In genomic region chr19:48630289-48631036, GRCh38 we compare ENCODE assay signal across 8 cellular contexts. TPM values are rescaled to one million over a fixed set of nuclear protein-coding genes. Genes with fewer than 3 reads are reported as not detected.
DNase-seq lines count a peak whose midpoint lies in the region; ATAC-seq and TF ChIP-seq lines count a peak whose summit lies in the region.

No MANE protein-coding gene starts in this region.

- peaks cover 0 to 9% of the 10 kb centered on the region in 2 donors for H3K36me3 ChIP-seq in esophagus (ENCODE audit: control insufficient read depth in 2 of 2, insufficient read depth in 2 of 2, low read length in 1 of 2)
- H3K36me3 ChIP-seq in uterus, result no peaks in the 10 kb centered on the region

- H3K9me3 ChIP-seq in esophagus (ENCODE audit: control insufficient read depth in 2 of 2, insufficient read depth in 1 of 2, low read depth in 1 of 2, low read length in 1 of 2) (no peaks in the 10 kb centered on the region), uterus (no peaks in the 10 kb centered on the region)

- no peak for DNase-seq in activated naive CD4-positive, alpha-beta T cell treated with anti-CD3 and anti-CD28 coated beads for 36 hours
- no peak for DNase-seq in activated naive CD4-positive, alpha-beta T cell treated with anti-CD3 and anti-CD28 coated beads, Interleukin-2, amount 10 ng/mL, durations not matched to agents 7 days and 5 days
- DNase-seq in naive B cell, result no peak
- peak; percentile 74 to 77 for DNase-seq in uterus
- DNase-seq in NOMO-1 (lab: John Stamatoyannopoulos, UW; ENCODE audit: unreplicated experiment in 2 of 2), result no peak
- no peak for DNase-seq in NAMALWA (ENCODE audit: low spot score)

- 50 to 60% methylated on average over 42 to 48 of the region's 48 CpGs for WGBS in esophagus, 2 donors

- peaks cover 41% of the 10 kb centered on the region for H3K4me1 Mint-ChIP-seq in activated naive CD4-positive, alpha-beta T cell treated with anti-CD3 and anti-CD28 coated beads for 36 hours (ENCODE audit: low read depth)
- peaks cover 58% of the 10 kb centered on the region for H3K4me1 Mint-ChIP-seq in activated naive CD4-positive, alpha-beta T cell treated with anti-CD3 and anti-CD28 coated beads, Interleukin-2, amount 10 ng/mL, durations not matched to agents 7 days and 5 days
- peaks cover 15 to 39% (median 38%) of the 10 kb centered on the region in 3 donors for H3K4me1 Mint-ChIP-seq in naive B cell

- H3K4me3 Mint-ChIP-seq in activated naive CD4-positive, alpha-beta T cell treated with anti-CD3 and anti-CD28 coated beads for 36 hours, result no peak overlapping the region
- H3K4me3 Mint-ChIP-seq in activated naive CD4-positive, alpha-beta T cell treated with anti-CD3 and anti-CD28 coated beads, Interleukin-2, amount 10 ng/mL, durations not matched to agents 7 days and 5 days, result no peak overlapping the region
- H3K4me3 Mint-ChIP-seq in naive B cell, result no peak overlapping the region

- peaks cover 0 to 21% of the 10 kb centered on the region in 2 donors for H3K4me1 ChIP-seq in esophagus (ENCODE audit: control insufficient read depth in 2 of 2, insufficient read depth in 2 of 2, low read length in 1 of 2)
- H3K4me1 ChIP-seq in uterus, result peaks cover 11 to 20% of the 10 kb centered on the region in 2 donors

- H3K27ac Mint-ChIP-seq in activated naive CD4-positive, alpha-beta T cell treated with anti-CD3 and anti-CD28 coated beads for 36 hours, result peak overlapping the region; percentile 61
- no peak overlapping the region for H3K27ac Mint-ChIP-seq in activated naive CD4-positive, alpha-beta T cell treated with anti-CD3 and anti-CD28 coated beads, Interleukin-2, amount 10 ng/mL, durations not matched to agents 7 days and 5 days
- peak overlapping the region in 4 of 6 donors; percentile 39 to 79 (median 73) for H3K27ac Mint-ChIP-seq in naive B cell

- intact Hi-C loops in activated naive CD4-positive, alpha-beta T cell treated with anti-CD3 and anti-CD28 coated beads for 36 hours (cut with micrococcal nuclease), result no loop called here
- intact Hi-C loops in uterus (cut with DNase I; ENCODE audit: low total_unique reads), result no loop called here

- CTCF ChIA-PET in activated naive CD4-positive, alpha-beta T cell treated with anti-CD3 and anti-CD28 coated beads for 36 hours (lab: Charles Lee), result no interaction called here
- CTCF ChIA-PET in activated naive CD4-positive, alpha-beta T cell treated with anti-CD3 and anti-CD28 coated beads, Interleukin-2, amount 10 ng/mL, durations not matched to agents 7 days and 5 days (lab: Charles Lee), result interaction anchor here (1.0 to 1.2 kb wide), 2 partner anchors 45 to 124 kb away, joined by 3 to 4 read pairs; no protein-coding TSS in a partner anchor

- TF ChIP-seq POLR2A in uterus (IDR thresholded peaks at IDR 0.05), result no peak

- H3K27me3 ChIP-seq in esophagus (ENCODE audit: control insufficient read depth in 1 of 2, insufficient read depth in 2 of 2, low read length in 2 of 2) (no peaks in the 10 kb centered on the region), uterus (no peaks in the 10 kb centered on the region)

- H3K9me3 Mint-ChIP-seq in activated naive CD4-positive, alpha-beta T cell treated with anti-CD3 and anti-CD28 coated beads for 36 hours, result no peaks in the 10 kb centered on the region
- no peaks in the 10 kb centered on the region for H3K9me3 Mint-ChIP-seq in activated naive CD4-positive, alpha-beta T cell treated with anti-CD3 and anti-CD28 coated beads, Interleukin-2, amount 10 ng/mL, durations not matched to agents 7 days and 5 days
- H3K9me3 Mint-ChIP-seq in naive B cell, result no peaks in the 10 kb centered on the region

- H3K36me3 Mint-ChIP-seq in activated naive CD4-positive, alpha-beta T cell treated with anti-CD3 and anti-CD28 coated beads for 36 hours (ENCODE audit: low read depth), result peaks cover 2% of the 10 kb centered on the region
- H3K36me3 Mint-ChIP-seq in activated naive CD4-positive, alpha-beta T cell treated with anti-CD3 and anti-CD28 coated beads, Interleukin-2, amount 10 ng/mL, durations not matched to agents 7 days and 5 days, result peaks cover 25% of the 10 kb centered on the region
- H3K36me3 Mint-ChIP-seq in naive B cell, result no peaks in the 10 kb centered on the region

- ATAC-seq in naive B cell (ENCODE audit: low read depth in 2 of 2), result no peak
- ATAC-seq in GM21737 (IDR thresholded peaks at IDR 0.05; ENCODE audit: unreplicated experiment), result no peak

- H3K27ac ChIP-seq in esophagus (ENCODE audit: low read depth in 2 of 2, low read length in 1 of 2) (peak overlapping the region; percentile 59 to 66), uterus (peak overlapping the region; percentile 71 to 91)

- H3K4me3 ChIP-seq in esophagus (ENCODE audit: low read depth in 1 of 2, low read length in 2 of 2), result no peak overlapping the region
- no peak overlapping the region for H3K4me3 ChIP-seq in uterus

- peak in 2 of 4 experiments; percentile 14 to 24 for TF ChIP-seq CTCF in uterus (IDR thresholded peaks at IDR 0.05)

- H3K27me3 Mint-ChIP-seq in activated naive CD4-positive, alpha-beta T cell treated with anti-CD3 and anti-CD28 coated beads for 36 hours (ENCODE audit: low read depth), result no peaks in the 10 kb centered on the region
- no peaks in the 10 kb centered on the region for H3K27me3 Mint-ChIP-seq in activated naive CD4-positive, alpha-beta T cell treated with anti-CD3 and anti-CD28 coated beads, Interleukin-2, amount 10 ng/mL, durations not matched to agents 7 days and 5 days
- no peaks in the 10 kb centered on the region for H3K27me3 Mint-ChIP-seq in naive B cell

RNA-seq across cellular contexts. Expression of gene DBP, which starts 6.7 kb away (rescaled TPM):
- total RNA-seq in activated naive CD4-positive, alpha-beta T cell treated with anti-CD3 and anti-CD28 coated beads for 36 hours, result 1 to 10 TPM; 7.8 to 9.7 TPM
- polyA plus RNA-seq in esophagus (10 to 100 TPM in 1 of 2 donors, 1 to 10 TPM in 1; 8.9 to 13.3 TPM), naive B cell (ENCODE audit: low read depth in 6 of 6) (10 to 100 TPM; 27.6 to 73.8 (median 46.4) TPM)
- 10 to 100 TPM in 2 of 4 donors, 1 to 10 TPM in 1, not detected in 1; 3.1 to 29.8 (median 11.3) TPM for total RNA-seq in uterus

RNA-seq across cellular contexts. Expression of gene SPHK2, which starts 11.2 kb away (rescaled TPM):
- 10 to 100 TPM; 20.1 to 20.6 TPM for total RNA-seq in activated naive CD4-positive, alpha-beta T cell treated with anti-CD3 and anti-CD28 coated beads for 36 hours
- polyA plus RNA-seq in esophagus, result 10 to 100 TPM in 1 of 2 donors, 1 to 10 TPM in 1; 9.0 to 15.5 TPM
- 10 to 100 TPM in 4 of 6 donors, 1 to 10 TPM in 2; 5.6 to 16.5 (median 10.8) TPM for polyA plus RNA-seq in naive B cell (ENCODE audit: low read depth in 6 of 6)
- 10 to 100 TPM; 10.0 to 27.2 (median 21.7) TPM for total RNA-seq in uterus

RNA-seq across cellular contexts. Expression of gene RPL18, which starts 11.5 kb away (rescaled TPM):
- 1,000 to 10,000 TPM; 2,373 to 2,473 TPM for total RNA-seq in activated naive CD4-positive, alpha-beta T cell treated with anti-CD3 and anti-CD28 coated beads for 36 hours
- polyA plus RNA-seq in esophagus (1,000 to 10,000 TPM; 2,667 to 2,860 TPM), naive B cell (ENCODE audit: low read depth in 6 of 6) (1,000 to 10,000 TPM; 1,850 to 2,706 (median 2,170) TPM)
- total RNA-seq in uterus, result 1,000 to 10,000 TPM; 1,515 to 5,795 (median 3,195) TPM

RNA-seq across cellular contexts. Expression of gene CA11, which starts 15.5 kb away (rescaled TPM):
- total RNA-seq in activated naive CD4-positive, alpha-beta T cell treated with anti-CD3 and anti-CD28 coated beads for 36 hours, result 10 to 100 TPM; 12.0 to 14.9 TPM
- polyA plus RNA-seq in esophagus, result 10 to 100 TPM in 1 of 2 donors, 1 to 10 TPM in 1; 6.8 to 12.7 TPM
- polyA plus RNA-seq in naive B cell (ENCODE audit: low read depth in 6 of 6), result 10 to 100 TPM in 3 of 6 donors, 1 to 10 TPM in 3; 2.8 to 15.2 (median 10.6) TPM
- total RNA-seq in uterus, result 10 to 100 TPM in 2 of 4 donors, under 1 TPM in 2; 0.51 to 55.1 (median 8.1) TPM

RNA-seq across cellular contexts. Expression of gene FAM83E, which starts 15.6 kb away (rescaled TPM):
- 1 to 10 TPM; 2.0 TPM for total RNA-seq in activated naive CD4-positive, alpha-beta T cell treated with anti-CD3 and anti-CD28 coated beads for 36 hours
- polyA plus RNA-seq in esophagus, result 10 to 100 TPM in 1 of 2 donors, 1 to 10 TPM in 1; 6.5 to 26.7 TPM
- polyA plus RNA-seq in naive B cell (ENCODE audit: low read depth in 6 of 6), result under 1 TPM in 1 of 6 donors, not detected in 5; 0.18 TPM
- 1 to 10 TPM in 2 of 4 donors, not detected in 2; 1.8 TPM for total RNA-seq in uterus

Comparison
In these comparisons a context has a peak if more than half of its experiments do, and no peak if none do; other contexts are left out.
1. DNase-seq: peak in uterus (2 of 2); none in activated naive CD4-positive, alpha-beta T cell treated with anti-CD3 and anti-CD28 coated beads for 36 hours (single experiment), activated naive CD4-positive, alpha-beta T cell treated with anti-CD3 and anti-CD28 coated beads, Interleukin-2, amount 10 ng/mL, durations not matched to agents 7 days and 5 days (single experiment), naive B cell (single experiment), NOMO-1 (0 of 2) and NAMALWA (single experiment).